31 cellular contexts compared by ENCODE assay signal in the genomic region with DNA sequence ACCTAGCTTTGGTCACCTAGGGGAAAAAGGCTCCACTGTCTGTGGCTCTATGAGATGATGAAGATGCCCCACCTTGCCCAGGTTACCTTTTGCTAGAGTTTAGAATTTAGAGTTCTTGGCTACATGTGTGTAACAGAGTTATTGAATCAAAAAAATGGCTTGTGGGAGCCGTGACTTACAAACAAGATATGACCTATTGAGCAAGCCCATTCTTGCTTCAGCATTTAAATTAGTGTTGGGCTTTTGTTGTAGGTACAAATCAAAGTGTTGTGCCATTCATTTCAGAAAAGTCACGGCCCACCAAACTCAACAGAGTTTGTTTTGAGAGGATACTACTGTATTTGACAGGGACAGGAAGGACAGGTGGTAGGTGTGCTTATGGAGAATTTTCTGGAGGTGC.
"Had no signal": no experiment of that assay in that cellular context is flagged by ENCODE, and none has a peak within 500 bp of the region (broad histone marks: within the 10 kb centered on the region; RNA-seq: fewer than 3 reads in every experiment).

No MANE protein-coding gene starts in this region.

- H3K27me3 ChIP-seq: ascending aorta, breast epithelium, dorsolateral prefrontal cortex, esophagus muscularis mucosa, foreskin keratinocyte, gastrocnemius medialis, heart left ventricle had no signal

- H3K4me3 Mint-ChIP-seq: activated CD4-positive, alpha-beta memory T cell treated with anti-CD3 and anti-CD28 coated beads, Interleukin-2, amount 10 ng/mL, durations not matched to agents 7 days and 5 days; activated CD4-positive, alpha-beta T cell treated with anti-CD3 and anti-CD28 coated beads for 36 hours; activated CD4-positive, alpha-beta T cell treated with anti-CD3 and anti-CD28 coated beads, Interleukin-2, amount 10 ng/mL, durations not matched to agents 7 days and 5 days; activated naive CD4-positive, alpha-beta T cell treated with anti-CD3 and anti-CD28 coated beads, Interleukin-2, amount 10 ng/mL, durations not matched to agents 7 days and 5 days; activated naive CD8-positive, alpha-beta T cell treated with anti-CD3 and anti-CD28 coated beads, Interleukin-2, amount 10 ng/mL, durations not matched to agents 7 days and 5 days; activated T-cell treated with anti-CD3 and anti-CD28 coated beads, Interleukin-2, amount 50 U/mL, for 24 hours; activated T-cell treated with anti-CD3 and anti-CD28 coated beads, Interleukin-2, amount 50 U/mL, for 72 hours; brain; central memory CD8-positive, alpha-beta T cell; dendritic cell treated with granulocyte-macrophage colony-stimulating factor and Interleukin-4, amounts not matched to agents 40 ng/mL and 50 ng/mL, for 4 days; endodermal cell had no signal

- H3K27me3 Mint-ChIP-seq: activated CD4-positive, alpha-beta memory T cell treated with anti-CD3 and anti-CD28 coated beads, Interleukin-2, amount 10 ng/mL, durations not matched to agents 7 days and 5 days; activated CD4-positive, alpha-beta T cell treated with anti-CD3 and anti-CD28 coated beads for 36 hours; activated CD4-positive, alpha-beta T cell treated with anti-CD3 and anti-CD28 coated beads, Interleukin-2, amount 10 ng/mL, durations not matched to agents 7 days and 5 days; activated naive CD4-positive, alpha-beta T cell treated with anti-CD3 and anti-CD28 coated beads, Interleukin-2, amount 10 ng/mL, durations not matched to agents 7 days and 5 days; activated naive CD8-positive, alpha-beta T cell treated with anti-CD3 and anti-CD28 coated beads, Interleukin-2, amount 10 ng/mL, durations not matched to agents 7 days and 5 days; activated T-cell treated with anti-CD3 and anti-CD28 coated beads, Interleukin-2, amount 50 U/mL, for 24 hours; brain; central memory CD8-positive, alpha-beta T cell had no signal

- H3K4me1 ChIP-seq: ascending aorta, breast epithelium, gastrocnemius medialis, heart left ventricle had no signal

- H3K36me3 ChIP-seq: ascending aorta, breast epithelium, esophagus muscularis mucosa, gastrocnemius medialis, heart left ventricle had no signal

- H3K9me3 ChIP-seq: ascending aorta, breast epithelium, esophagus muscularis mucosa, gastrocnemius medialis, heart left ventricle had no signal

- DNase-seq: activated CD4-positive, alpha-beta memory T cell treated with anti-CD3 and anti-CD28 coated beads, Interleukin-2, amount 10 ng/mL, durations not matched to agents 7 days and 5 days; activated CD4-positive, alpha-beta T cell treated with anti-CD3 and anti-CD28 coated beads for 36 hours; activated CD4-positive, alpha-beta T cell treated with anti-CD3 and anti-CD28 coated beads, Interleukin-2, amount 10 ng/mL, durations not matched to agents 7 days and 5 days; activated CD4-positive, alpha-beta T cell treated with anti-CD3 and anti-CD28 coated beads, Interleukin-2, amount 50 U/mL, for 4 hours; activated CD4-positive, CD25-positive, alpha-beta regulatory T cell; activated CD4-positive, CD25-positive, alpha-beta regulatory T cell treated with anti-CD3 and anti-CD28 coated beads, Interleukin-2, amount 50 U/mL, for 72 hours; activated CD8-positive, alpha-beta memory T cell treated with anti-CD3 and anti-CD28 coated beads, Interleukin-2, amount 50 U/mL, for 48 hours; activated gamma-delta T cell; activated naive CD4-positive, alpha-beta T cell; activated naive CD4-positive, alpha-beta T cell treated with anti-CD3 and anti-CD28 coated beads, Interleukin-2, amount 10 ng/mL, durations not matched to agents 7 days and 5 days; activated naive CD8-positive, alpha-beta T cell treated with anti-CD3 and anti-CD28 coated beads, Interleukin-2, amount 10 ng/mL, durations not matched to agents 7 days and 5 days; activated T-cell treated with anti-CD3 and anti-CD28 coated beads for 4 hours; activated T-cell treated with anti-CD3 and anti-CD28 coated beads, Interleukin-2, amount 50 U/mL, for 24 hours; activated T-cell treated with anti-CD3 and anti-CD28 coated beads, Interleukin-2, amount 50 U/mL, for 72 hours; dorsolateral prefrontal cortex; effector memory CD4-positive, alpha-beta T cell; endodermal cell; erythroblast; gastrocnemius medialis; glutamatergic neuron; heart left ventricle; hypothalamus had no signal

- H3K36me3 Mint-ChIP-seq: activated naive CD4-positive, alpha-beta T cell treated with anti-CD3 and anti-CD28 coated beads, Interleukin-2, amount 10 ng/mL, durations not matched to agents 7 days and 5 days; activated naive CD4-positive, alpha-beta T cell treated with anti-CD3 and anti-CD28 coated beads, Interleukin-2, amount 50 U/mL, for 72 hours; activated naive CD8-positive, alpha-beta T cell treated with anti-CD3 and anti-CD28 coated beads, Interleukin-2, amount 10 ng/mL, durations not matched to agents 7 days and 5 days; brain had no signal

- H3K27ac ChIP-seq: ascending aorta, breast epithelium, coronary artery, dorsolateral prefrontal cortex, esophagus muscularis mucosa, foreskin keratinocyte, gastrocnemius medialis, heart left ventricle had no signal

- H3K9me3 Mint-ChIP-seq: activated CD4-positive, alpha-beta memory T cell treated with anti-CD3 and anti-CD28 coated beads, Interleukin-2, amount 10 ng/mL, durations not matched to agents 7 days and 5 days; activated CD4-positive, alpha-beta T cell treated with anti-CD3 and anti-CD28 coated beads, Interleukin-2, amount 10 ng/mL, durations not matched to agents 7 days and 5 days; activated naive CD4-positive, alpha-beta T cell treated with anti-CD3 and anti-CD28 coated beads, Interleukin-2, amount 50 U/mL, for 72 hours; activated naive CD8-positive, alpha-beta T cell treated with anti-CD3 and anti-CD28 coated beads, Interleukin-2, amount 10 ng/mL, durations not matched to agents 7 days and 5 days; brain; central memory CD8-positive, alpha-beta T cell; dendritic cell treated with granulocyte-macrophage colony-stimulating factor and Interleukin-4, amounts not matched to agents 40 ng/mL and 50 ng/mL, for 4 days; endodermal cell had no signal

- H3K4me1 Mint-ChIP-seq: activated CD4-positive, alpha-beta memory T cell treated with anti-CD3 and anti-CD28 coated beads, Interleukin-2, amount 10 ng/mL, durations not matched to agents 7 days and 5 days; activated CD4-positive, alpha-beta T cell treated with anti-CD3 and anti-CD28 coated beads for 36 hours; activated CD4-positive, alpha-beta T cell treated with anti-CD3 and anti-CD28 coated beads, Interleukin-2, amount 10 ng/mL, durations not matched to agents 7 days and 5 days; activated naive CD4-positive, alpha-beta T cell treated with anti-CD3 and anti-CD28 coated beads, Interleukin-2, amount 10 ng/mL, durations not matched to agents 7 days and 5 days; activated naive CD8-positive, alpha-beta T cell treated with anti-CD3 and anti-CD28 coated beads, Interleukin-2, amount 10 ng/mL, durations not matched to agents 7 days and 5 days; central memory CD8-positive, alpha-beta T cell; endodermal cell had no signal

- H3K27ac Mint-ChIP-seq: activated CD4-positive, alpha-beta memory T cell treated with anti-CD3 and anti-CD28 coated beads, Interleukin-2, amount 10 ng/mL, durations not matched to agents 7 days and 5 days; activated CD4-positive, alpha-beta T cell treated with anti-CD3 and anti-CD28 coated beads for 36 hours; activated CD4-positive, alpha-beta T cell treated with anti-CD3 and anti-CD28 coated beads, Interleukin-2, amount 10 ng/mL, durations not matched to agents 7 days and 5 days; activated naive CD4-positive, alpha-beta T cell treated with anti-CD3 and anti-CD28 coated beads, Interleukin-2, amount 10 ng/mL, durations not matched to agents 7 days and 5 days; activated naive CD4-positive, alpha-beta T cell treated with anti-CD3 and anti-CD28 coated beads, Interleukin-2, amount 50 U/mL, for 72 hours; activated naive CD8-positive, alpha-beta T cell treated with anti-CD3 and anti-CD28 coated beads, Interleukin-2, amount 10 ng/mL, durations not matched to agents 7 days and 5 days; activated T-cell treated with anti-CD3 and anti-CD28 coated beads, Interleukin-2, amount 50 U/mL, for 24 hours; activated T-cell treated with anti-CD3 and anti-CD28 coated beads, Interleukin-2, amount 50 U/mL, for 72 hours; brain; dendritic cell treated with granulocyte-macrophage colony-stimulating factor and Interleukin-4, amounts not matched to agents 40 ng/mL and 50 ng/mL, for 4 days; endodermal cell had no signal

- H3K4me3 ChIP-seq: ascending aorta, breast epithelium, coronary artery, dorsolateral prefrontal cortex, esophagus muscularis mucosa, gastrocnemius medialis, heart left ventricle had no signal
